Comparison of ENCODE assay signal across 9 cellular contexts in the genomic region with DNA sequence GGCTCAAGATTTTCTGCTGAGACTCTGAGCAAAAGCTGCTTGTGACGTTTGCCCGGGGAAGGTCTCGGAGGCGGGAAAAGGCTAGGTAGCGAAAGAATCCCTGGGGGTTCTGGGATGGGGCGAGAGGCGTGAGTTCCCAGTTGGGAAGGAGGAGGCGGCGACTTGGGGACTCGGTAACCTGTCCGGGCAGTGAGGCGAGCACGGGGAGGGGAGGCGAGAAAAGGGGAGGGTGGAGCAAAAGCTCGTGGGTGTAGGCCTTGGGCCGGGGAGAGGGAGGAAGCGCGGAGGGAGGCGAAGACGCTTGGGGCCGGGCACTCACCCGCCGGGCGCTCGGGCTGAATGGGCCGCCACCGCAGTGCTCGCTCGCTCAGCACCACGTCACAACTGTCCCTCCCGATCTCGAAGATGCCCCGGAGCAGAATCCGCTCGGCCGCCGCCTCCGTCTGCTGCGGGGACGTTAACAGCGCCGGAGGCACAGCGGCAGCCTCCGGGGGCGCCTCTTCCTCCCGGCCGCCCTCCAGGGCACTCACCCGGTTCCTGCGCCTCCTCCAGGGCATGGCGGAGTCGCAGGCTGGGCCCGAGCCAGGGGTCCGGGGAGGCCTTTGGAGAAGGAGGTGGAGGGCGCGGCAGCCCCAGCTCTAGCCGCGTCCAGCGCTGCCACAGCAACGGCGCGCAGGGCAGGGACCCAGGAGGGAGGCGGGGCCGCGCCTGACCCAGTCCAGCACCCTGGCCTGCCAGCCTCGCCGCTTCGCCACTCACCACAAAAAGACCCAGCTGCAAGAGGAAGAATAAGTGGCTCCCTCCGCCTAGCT. TPM values are rescaled to one million over a fixed set of nuclear protein-coding genes. Genes with fewer than 3 reads are reported as not detected.
DNase-seq lines count a peak whose midpoint lies in the region; ATAC-seq and TF ChIP-seq lines count a peak whose summit lies in the region.
"Had no signal": no experiment of that assay in that cellular context is flagged by ENCODE, and none has a peak within 500 bp of the region (broad histone marks: within the 10 kb centered on the region; RNA-seq: fewer than 3 reads in every experiment).

A gene with protein sequence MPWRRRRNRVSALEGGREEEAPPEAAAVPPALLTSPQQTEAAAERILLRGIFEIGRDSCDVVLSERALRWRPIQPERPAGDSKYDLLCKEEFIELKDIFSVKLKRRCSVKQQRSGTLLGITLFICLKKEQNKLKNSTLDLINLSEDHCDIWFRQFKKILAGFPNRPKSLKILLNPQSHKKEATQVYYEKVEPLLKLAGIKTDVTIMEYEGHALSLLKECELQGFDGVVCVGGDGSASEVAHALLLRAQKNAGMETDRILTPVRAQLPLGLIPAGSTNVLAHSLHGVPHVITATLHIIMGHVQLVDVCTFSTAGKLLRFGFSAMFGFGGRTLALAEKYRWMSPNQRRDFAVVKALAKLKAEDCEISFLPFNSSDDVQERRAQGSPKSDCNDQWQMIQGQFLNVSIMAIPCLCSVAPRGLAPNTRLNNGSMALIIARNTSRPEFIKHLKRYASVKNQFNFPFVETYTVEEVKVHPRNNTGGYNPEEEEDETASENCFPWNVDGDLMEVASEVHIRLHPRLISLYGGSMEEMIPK (minus strand): TSS at position 656 of the 812 bp plus-strand sequence. CDS start 99 bp downstream, at position 557.

- H3K4me2 ChIP-seq in trophoblast cell (ENCODE audit: low read length) = peak within 1 kb of the TSS; percentile 67

- no CpG with 5 or more reads among the region's 68 CpGs for WGBS in trophoblast cell (ENCODE audit: extremely low coverage, insufficient coverage, insufficient read length)

- H3K27me3 ChIP-seq in MG63 = no peaks in the 10 kb centered on the region; the same call in 1 of the 2 replicates
- H3K27me3 ChIP-seq in cardiac muscle cell = peaks cover 89% of the 10 kb centered on the region
- H3K27me3 ChIP-seq in trophoblast cell (ENCODE audit: insufficient read depth, low read length) = peaks cover 2% of the 10 kb centered on the region

- H3K79me1 ChIP-seq in trophoblast cell (ENCODE audit: low read length) = no peaks in the 10 kb centered on the region

- no peak within 1 kb of the TSS for H2BK120ac ChIP-seq in trophoblast cell (ENCODE audit: insufficient read depth, low read length, poor library complexity)

- peak within 1 kb of the TSS; percentile 22 for H4K8ac ChIP-seq in trophoblast cell (ENCODE audit: low read depth, low read length)

- H3K4me3 ChIP-seq in MG63 = peak within 1 kb of the TSS; percentile 52
- peak within 1 kb of the TSS; percentile 39 for H3K4me3 ChIP-seq in cardiac muscle cell
- H3K4me3 ChIP-seq in trophoblast cell (ENCODE audit: low read depth, low read length) = peak within 1 kb of the TSS; percentile 46

- no peak within 1 kb of the TSS for H3K14ac ChIP-seq in trophoblast cell (ENCODE audit: low read length)

- H3K27ac Mint-ChIP-seq in activated naive CD4-positive, alpha-beta T cell treated with anti-CD3 and anti-CD28 coated beads, Interleukin-2, amount 10 ng/mL, durations not matched to agents 7 days and 5 days = no peak within 1 kb of the TSS
- no peak within 1 kb of the TSS for H3K27ac Mint-ChIP-seq in activated T-cell treated with anti-CD3 and anti-CD28 coated beads, Interleukin-2, amount 50 U/mL, for 72 hours

- ATAC-seq in activated T-cell treated with anti-CD3 and anti-CD28 coated beads, Interleukin-2, amount 50 U/mL, for 72 hours (replicated peaks in 1 of 2) = peak; percentile 83 to 84

- no peak within 1 kb of the TSS for H2BK5ac ChIP-seq in trophoblast cell (ENCODE audit: low read depth, low read length, poor library complexity)

- H3K36me3 Mint-ChIP-seq in activated naive CD4-positive, alpha-beta T cell treated with anti-CD3 and anti-CD28 coated beads, Interleukin-2, amount 10 ng/mL, durations not matched to agents 7 days and 5 days = no peaks in the 10 kb centered on the region
- no peaks in the 10 kb centered on the region for H3K36me3 Mint-ChIP-seq in activated T-cell treated with anti-CD3 and anti-CD28 coated beads, Interleukin-2, amount 50 U/mL, for 72 hours (ENCODE audit: insufficient read depth in 2 of 2)

- no peak within 1 kb of the TSS for H4K91ac ChIP-seq in trophoblast cell (ENCODE audit: low read depth, low read length)

- DNase-seq in activated naive CD4-positive, alpha-beta T cell treated with anti-CD3 and anti-CD28 coated beads, Interleukin-2, amount 10 ng/mL, durations not matched to agents 7 days and 5 days = peak; percentile 47
- no peak for DNase-seq in activated naive CD4-positive, alpha-beta T cell (lab: John Stamatoyannopoulos, UW)
- peak; percentile 11 for DNase-seq in HCEC 1CT
- peak; percentile 67 for DNase-seq in MG63
- peak; percentile 19 to 46 for DNase-seq in activated T-cell treated with anti-CD3 and anti-CD28 coated beads, Interleukin-2, amount 50 U/mL, for 72 hours
- DNase-seq in cardiac muscle cell (ENCODE audit: low read depth in 1 of 2, low spot score in 1 of 2) = peak; percentile 26 to 60
- DNase-seq in trophoblast cell = peak; percentile 1 to 27
- DNase-seq in NCI-H345 (lab: John Stamatoyannopoulos, UW) = no peak

- H3K4ac ChIP-seq in trophoblast cell (ENCODE audit: low read depth, low read length) = no peak within 1 kb of the TSS

- no peak within 1 kb of the TSS for H2BK12ac ChIP-seq in trophoblast cell (ENCODE audit: low read length)

- H3K27ac ChIP-seq in cardiac muscle cell (no peak within 1 kb of the TSS), trophoblast cell (ENCODE audit: low read depth, low read length) (no peak within 1 kb of the TSS)

- H3K27me3 Mint-ChIP-seq in activated naive CD4-positive, alpha-beta T cell treated with anti-CD3 and anti-CD28 coated beads, Interleukin-2, amount 10 ng/mL, durations not matched to agents 7 days and 5 days = peaks cover 57% of the 10 kb centered on the region
- H3K27me3 Mint-ChIP-seq in activated T-cell treated with anti-CD3 and anti-CD28 coated beads, Interleukin-2, amount 50 U/mL, for 72 hours (ENCODE audit: low read depth) = peaks cover 69% of the 10 kb centered on the region

- H3K4me1 ChIP-seq in cardiac muscle cell (ENCODE audit: low read depth) = no peaks in the 10 kb centered on the region
- H3K4me1 ChIP-seq in trophoblast cell (ENCODE audit: control insufficient read depth in 1 of 2, insufficient read depth in 2 of 2, low read length in 2 of 2) = peaks cover 3 to 10% of the 10 kb centered on the region in 2 experiments

- peak within 1 kb of the TSS; percentile 74 for H3K4me3 Mint-ChIP-seq in activated naive CD4-positive, alpha-beta T cell treated with anti-CD3 and anti-CD28 coated beads, Interleukin-2, amount 10 ng/mL, durations not matched to agents 7 days and 5 days
- peak within 1 kb of the TSS; percentile 84 to 85 for H3K4me3 Mint-ChIP-seq in activated T-cell treated with anti-CD3 and anti-CD28 coated beads, Interleukin-2, amount 50 U/mL, for 72 hours

- H3K9me3 Mint-ChIP-seq in activated naive CD4-positive, alpha-beta T cell treated with anti-CD3 and anti-CD28 coated beads, Interleukin-2, amount 10 ng/mL, durations not matched to agents 7 days and 5 days = no peaks in the 10 kb centered on the region
- H3K9me3 Mint-ChIP-seq in activated T-cell treated with anti-CD3 and anti-CD28 coated beads, Interleukin-2, amount 50 U/mL, for 72 hours = no peaks in the 10 kb centered on the region

- H3K79me2 ChIP-seq in trophoblast cell (ENCODE audit: control insufficient read depth, insufficient read depth, low read length, poor library complexity) = no peaks in the 10 kb centered on the region

- H3K9me3 ChIP-seq in MG63 (no peaks in the 10 kb centered on the region; the same call in 1 of the 2 replicates), cardiac muscle cell (ENCODE audit: low read depth) (no peaks in the 10 kb centered on the region), trophoblast cell (ENCODE audit: insufficient read depth, low read depth, low read length) (no peaks in the 10 kb centered on the region)

- no peak within 1 kb of the TSS for H4K12ac ChIP-seq in trophoblast cell (ENCODE audit: low read depth, low read length)

- no peaks in the 10 kb centered on the region for H3K36me3 ChIP-seq in MG63
- no peaks in the 10 kb centered on the region for H3K36me3 ChIP-seq in cardiac muscle cell
- H3K36me3 ChIP-seq in trophoblast cell (ENCODE audit: control insufficient read depth in 1 of 2, insufficient read depth in 2 of 2, low read length in 2 of 2) = no peaks in the 10 kb centered on the region

- peak within 1 kb of the TSS; percentile 24 for H2AFZ ChIP-seq in trophoblast cell (ENCODE audit: insufficient read depth, low read length, poor library complexity)

- CTCF ChIA-PET in activated naive CD4-positive, alpha-beta T cell treated with anti-CD3 and anti-CD28 coated beads, Interleukin-2, amount 10 ng/mL, durations not matched to agents 7 days and 5 days (lab: Charles Lee) = interaction anchor here (0.9 to 1.7 kb wide), 2 partner anchors 10 to 85 kb away, joined by 3 to 6 read pairs; no protein-coding TSS in a partner anchor

- H3K23ac ChIP-seq in trophoblast cell (ENCODE audit: low read length) = no peak within 1 kb of the TSS

- H3K9ac ChIP-seq in trophoblast cell (ENCODE audit: low read length) = no peak within 1 kb of the TSS

- H2AK5ac ChIP-seq in trophoblast cell (ENCODE audit: low read length) = no peak within 1 kb of the TSS

- no peak within 1 kb of the TSS for H3K18ac ChIP-seq in trophoblast cell (ENCODE audit: low read length)

- TF ChIP-seq CTCF in cardiac muscle cell (IDR thresholded peaks at IDR 0.05; ENCODE audit: low read depth, low read length) = peak; percentile 11

- H3K4me1 Mint-ChIP-seq in activated naive CD4-positive, alpha-beta T cell treated with anti-CD3 and anti-CD28 coated beads, Interleukin-2, amount 10 ng/mL, durations not matched to agents 7 days and 5 days = peaks cover 9% of the 10 kb centered on the region
- H3K4me1 Mint-ChIP-seq in activated T-cell treated with anti-CD3 and anti-CD28 coated beads, Interleukin-2, amount 50 U/mL, for 72 hours (ENCODE audit: low read depth) = peaks cover 6% of the 10 kb centered on the region

RNA-seq across cellular contexts. Expression of the gene that starts here (rescaled TPM):
- total RNA-seq in MG63 (2014; rRNA removed; shearing (Covaris generic); ENCODE audit: low replicate concordance) = not detected in 2 replicates
- under 1 TPM in 1 of 2 donors, not detected in 1; 0.07 TPM for total RNA-seq in activated T-cell treated with anti-CD3 and anti-CD28 coated beads, Interleukin-2, amount 50 U/mL, for 72 hours
- total RNA-seq in cardiac muscle cell = 0.11 and 0.15 TPM in 2 replicates
- polyA plus RNA-seq in cardiac muscle cell = 0.06 and 0.30 TPM in 2 replicates
- 0.06 and 0.07 TPM in 2 replicates for polyA plus RNA-seq in trophoblast cell (2013)
- total RNA-seq: pulmonary artery endothelial cell had no signal

Comparison
In these comparisons a context has a peak if more than half of its experiments do, and no peak if none do; other contexts are left out.
1. DNase-seq: peak in activated naive CD4-positive, alpha-beta T cell treated with anti-CD3 and anti-CD28 coated beads, Interleukin-2, amount 10 ng/mL, durations not matched to agents 7 days and 5 days (single experiment), HCEC 1CT (single experiment) and trophoblast cell (2 of 2); none in activated naive CD4-positive, alpha-beta T cell (0 of 4) and NCI-H345 (single experiment).
2. Peak in DNase-seq and H3K4me3 ChIP-seq in MG63; RNA of the gene not detected or under 1 TPM.
3. Peak in DNase-seq and ATAC-seq in activated T-cell treated with anti-CD3 and anti-CD28 coated beads, Interleukin-2, amount 50 U/mL, for 72 hours; RNA of the gene not detected or under 1 TPM.
4. Peak in DNase-seq and H3K4me3 ChIP-seq in cardiac muscle cell; RNA of the gene not detected or under 1 TPM.
5. Peak in every context shown above with its lines, with median percentiles within 50 percentile points of each other: H3K4me3 ChIP-seq.